In the genomic region with DNA sequence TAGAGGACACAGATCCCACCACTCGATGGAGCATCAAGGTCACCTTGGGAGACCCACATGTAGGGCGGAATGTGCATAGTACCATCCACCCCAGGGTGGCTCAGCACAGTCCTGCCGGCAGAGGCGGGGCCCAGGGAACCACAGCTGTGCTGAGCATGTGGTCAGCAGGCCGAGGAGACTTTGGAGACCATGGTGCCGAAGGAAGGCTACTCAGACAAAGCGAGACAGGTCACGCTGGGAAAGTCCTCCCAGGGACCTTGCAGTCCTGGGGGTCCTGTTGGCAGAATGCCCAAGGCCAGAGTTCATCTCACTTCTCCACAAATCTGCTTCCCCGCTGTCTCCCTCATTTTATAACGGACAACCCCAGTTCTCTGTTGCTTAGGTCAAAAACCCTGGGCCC, we compare ENCODE assay signal across 1 cellular context.
TF ChIP-seq lines count a peak whose summit lies in the region.

No MANE protein-coding gene starts in this region.

TF ChIP-seq in K562, 482 proteins besides CTCF, POLR2A, EP300 and RAD21:
- TF ChIP-seq, protein P1, sequence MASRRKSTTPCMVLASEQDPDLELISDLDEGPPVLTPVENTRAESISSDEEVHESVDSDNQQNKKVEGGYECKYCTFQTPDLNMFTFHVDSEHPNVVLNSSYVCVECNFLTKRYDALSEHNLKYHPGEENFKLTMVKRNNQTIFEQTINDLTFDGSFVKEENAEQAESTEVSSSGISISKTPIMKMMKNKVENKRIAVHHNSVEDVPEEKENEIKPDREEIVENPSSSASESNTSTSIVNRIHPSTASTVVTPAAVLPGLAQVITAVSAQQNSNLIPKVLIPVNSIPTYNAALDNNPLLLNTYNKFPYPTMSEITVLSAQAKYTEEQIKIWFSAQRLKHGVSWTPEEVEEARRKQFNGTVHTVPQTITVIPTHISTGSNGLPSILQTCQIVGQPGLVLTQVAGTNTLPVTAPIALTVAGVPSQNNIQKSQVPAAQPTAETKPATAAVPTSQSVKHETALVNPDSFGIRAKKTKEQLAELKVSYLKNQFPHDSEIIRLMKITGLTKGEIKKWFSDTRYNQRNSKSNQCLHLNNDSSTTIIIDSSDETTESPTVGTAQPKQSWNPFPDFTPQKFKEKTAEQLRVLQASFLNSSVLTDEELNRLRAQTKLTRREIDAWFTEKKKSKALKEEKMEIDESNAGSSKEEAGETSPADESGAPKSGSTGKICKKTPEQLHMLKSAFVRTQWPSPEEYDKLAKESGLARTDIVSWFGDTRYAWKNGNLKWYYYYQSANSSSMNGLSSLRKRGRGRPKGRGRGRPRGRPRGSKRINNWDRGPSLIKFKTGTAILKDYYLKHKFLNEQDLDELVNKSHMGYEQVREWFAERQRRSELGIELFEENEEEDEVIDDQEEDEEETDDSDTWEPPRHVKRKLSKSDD (conservative IDR thresholded peaks at IDR 0.05; ENCODE audit: low read length): no peak
- TF ChIP-seq NR2F6 (CRISPR knock-in tag; IDR thresholded peaks at IDR 0.05) (no peak), POLR2G (IDR thresholded peaks at IDR 0.05; ENCODE audit: low read depth, low read length) (no peak), MYC (IDR thresholded peaks at IDR 0.05; ENCODE audit: low read depth, low read length) (no peak), MYC (CRISPR knock-in tag; IDR thresholded peaks at IDR 0.05; ENCODE audit: borderline replicate concordance, low read depth) (no peak), NFIC (IDR thresholded peaks at IDR 0.05) (peak; percentile 39; the same call in 1 of the 2 replicates), ZNF282 (CRISPR knock-in tag; IDR thresholded peaks at IDR 0.05) (no peak)
